ENCODE assay signal across 2 cellular contexts in the genomic region with DNA sequence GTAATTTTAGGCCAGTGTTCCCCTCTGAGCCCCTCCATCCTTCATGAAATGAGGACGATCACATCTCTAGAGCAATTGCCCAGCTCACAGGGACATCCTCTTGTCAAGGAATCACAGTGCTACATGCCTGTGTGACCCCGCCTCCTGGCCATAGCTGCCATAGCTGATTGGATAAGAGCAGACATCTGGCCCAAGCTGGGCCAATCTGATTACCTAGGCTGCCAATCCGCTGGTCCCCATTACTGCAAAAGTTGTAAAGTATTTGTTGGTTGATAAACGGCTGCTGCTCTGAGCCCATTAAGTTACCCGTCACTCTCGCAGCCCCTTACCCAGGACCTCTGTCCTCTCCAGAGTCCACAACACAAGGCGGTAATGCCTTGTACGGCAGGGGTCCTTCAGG.
TF ChIP-seq lines count a peak whose summit lies in the region.

No MANE protein-coding gene starts in this region.

TF ChIP-seq in HepG2, 621 proteins besides CTCF, POLR2A, EP300 and RAD21 (continues in another document):
- TF ChIP-seq, protein P1, sequence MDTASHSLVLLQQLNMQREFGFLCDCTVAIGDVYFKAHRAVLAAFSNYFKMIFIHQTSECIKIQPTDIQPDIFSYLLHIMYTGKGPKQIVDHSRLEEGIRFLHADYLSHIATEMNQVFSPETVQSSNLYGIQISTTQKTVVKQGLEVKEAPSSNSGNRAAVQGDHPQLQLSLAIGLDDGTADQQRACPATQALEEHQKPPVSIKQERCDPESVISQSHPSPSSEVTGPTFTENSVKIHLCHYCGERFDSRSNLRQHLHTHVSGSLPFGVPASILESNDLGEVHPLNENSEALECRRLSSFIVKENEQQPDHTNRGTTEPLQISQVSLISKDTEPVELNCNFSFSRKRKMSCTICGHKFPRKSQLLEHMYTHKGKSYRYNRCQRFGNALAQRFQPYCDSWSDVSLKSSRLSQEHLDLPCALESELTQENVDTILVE (CRISPR knock-in tag; IDR thresholded peaks at IDR 0.05) = no peak
- TF ChIP-seq, protein P2, sequence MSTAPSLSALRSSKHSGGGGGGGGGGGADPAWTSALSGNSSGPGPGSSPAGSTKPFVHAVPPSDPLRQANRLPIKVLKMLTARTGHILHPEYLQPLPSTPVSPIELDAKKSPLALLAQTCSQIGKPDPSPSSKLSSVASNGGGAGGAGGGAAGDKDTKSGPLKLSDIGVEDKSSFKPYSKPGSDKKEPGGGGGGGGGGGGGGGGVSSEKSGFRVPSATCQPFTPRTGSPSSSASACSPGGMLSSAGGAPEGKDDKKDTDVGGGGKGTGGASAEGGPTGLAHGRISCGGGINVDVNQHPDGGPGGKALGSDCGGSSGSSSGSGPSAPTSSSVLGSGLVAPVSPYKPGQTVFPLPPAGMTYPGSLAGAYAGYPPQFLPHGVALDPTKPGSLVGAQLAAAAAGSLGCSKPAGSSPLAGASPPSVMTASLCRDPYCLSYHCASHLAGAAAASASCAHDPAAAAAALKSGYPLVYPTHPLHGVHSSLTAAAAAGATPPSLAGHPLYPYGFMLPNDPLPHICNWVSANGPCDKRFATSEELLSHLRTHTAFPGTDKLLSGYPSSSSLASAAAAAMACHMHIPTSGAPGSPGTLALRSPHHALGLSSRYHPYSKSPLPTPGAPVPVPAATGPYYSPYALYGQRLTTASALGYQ (CRISPR knock-in tag; IDR thresholded peaks at IDR 0.05) = no peak
- TF ChIP-seq, protein P3, sequence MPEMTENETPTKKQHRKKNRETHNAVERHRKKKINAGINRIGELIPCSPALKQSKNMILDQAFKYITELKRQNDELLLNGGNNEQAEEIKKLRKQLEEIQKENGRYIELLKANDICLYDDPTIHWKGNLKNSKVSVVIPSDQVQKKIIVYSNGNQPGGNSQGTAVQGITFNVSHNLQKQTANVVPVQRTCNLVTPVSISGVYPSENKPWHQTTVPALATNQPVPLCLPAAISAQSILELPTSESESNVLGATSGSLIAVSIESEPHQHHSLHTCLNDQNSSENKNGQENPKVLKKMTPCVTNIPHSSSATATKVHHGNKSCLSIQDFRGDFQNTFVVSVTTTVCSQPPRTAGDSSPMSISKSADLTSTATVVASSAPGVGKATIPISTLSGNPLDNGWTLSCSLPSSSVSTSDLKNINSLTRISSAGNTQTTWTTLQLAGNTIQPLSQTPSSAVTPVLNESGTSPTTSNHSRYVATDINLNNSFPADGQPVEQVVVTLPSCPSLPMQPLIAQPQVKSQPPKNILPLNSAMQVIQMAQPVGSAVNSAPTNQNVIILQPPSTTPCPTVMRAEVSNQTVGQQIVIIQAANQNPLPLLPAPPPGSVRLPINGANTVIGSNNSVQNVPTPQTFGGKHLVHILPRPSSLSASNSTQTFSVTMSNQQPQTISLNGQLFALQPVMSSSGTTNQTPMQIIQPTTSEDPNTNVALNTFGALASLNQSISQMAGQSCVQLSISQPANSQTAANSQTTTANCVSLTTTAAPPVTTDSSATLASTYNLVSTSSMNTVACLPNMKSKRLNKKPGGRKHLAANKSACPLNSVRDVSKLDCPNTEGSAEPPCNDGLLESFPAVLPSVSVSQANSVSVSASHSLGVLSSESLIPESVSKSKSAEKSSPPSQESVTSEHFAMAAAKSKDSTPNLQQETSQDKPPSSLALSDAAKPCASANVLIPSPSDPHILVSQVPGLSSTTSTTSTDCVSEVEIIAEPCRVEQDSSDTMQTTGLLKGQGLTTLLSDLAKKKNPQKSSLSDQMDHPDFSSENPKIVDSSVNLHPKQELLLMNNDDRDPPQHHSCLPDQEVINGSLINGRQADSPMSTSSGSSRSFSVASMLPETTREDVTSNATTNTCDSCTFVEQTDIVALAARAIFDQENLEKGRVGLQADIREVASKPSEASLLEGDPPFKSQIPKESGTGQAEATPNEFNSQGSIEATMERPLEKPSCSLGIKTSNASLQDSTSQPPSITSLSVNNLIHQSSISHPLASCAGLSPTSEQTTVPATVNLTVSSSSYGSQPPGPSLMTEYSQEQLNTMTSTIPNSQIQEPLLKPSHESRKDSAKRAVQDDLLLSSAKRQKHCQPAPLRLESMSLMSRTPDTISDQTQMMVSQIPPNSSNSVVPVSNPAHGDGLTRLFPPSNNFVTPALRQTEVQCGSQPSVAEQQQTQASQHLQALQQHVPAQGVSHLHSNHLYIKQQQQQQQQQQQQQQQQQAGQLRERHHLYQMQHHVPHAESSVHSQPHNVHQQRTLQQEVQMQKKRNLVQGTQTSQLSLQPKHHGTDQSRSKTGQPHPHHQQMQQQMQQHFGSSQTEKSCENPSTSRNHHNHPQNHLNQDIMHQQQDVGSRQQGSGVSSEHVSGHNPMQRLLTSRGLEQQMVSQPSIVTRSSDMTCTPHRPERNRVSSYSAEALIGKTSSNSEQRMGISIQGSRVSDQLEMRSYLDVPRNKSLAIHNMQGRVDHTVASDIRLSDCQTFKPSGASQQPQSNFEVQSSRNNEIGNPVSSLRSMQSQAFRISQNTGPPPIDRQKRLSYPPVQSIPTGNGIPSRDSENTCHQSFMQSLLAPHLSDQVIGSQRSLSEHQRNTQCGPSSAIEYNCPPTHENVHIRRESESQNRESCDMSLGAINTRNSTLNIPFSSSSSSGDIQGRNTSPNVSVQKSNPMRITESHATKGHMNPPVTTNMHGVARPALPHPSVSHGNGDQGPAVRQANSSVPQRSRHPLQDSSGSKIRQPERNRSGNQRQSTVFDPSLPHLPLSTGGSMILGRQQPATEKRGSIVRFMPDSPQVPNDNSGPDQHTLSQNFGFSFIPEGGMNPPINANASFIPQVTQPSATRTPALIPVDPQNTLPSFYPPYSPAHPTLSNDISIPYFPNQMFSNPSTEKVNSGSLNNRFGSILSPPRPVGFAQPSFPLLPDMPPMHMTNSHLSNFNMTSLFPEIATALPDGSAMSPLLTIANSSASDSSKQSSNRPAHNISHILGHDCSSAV (CRISPR knock-in tag; IDR thresholded peaks at IDR 0.05; ENCODE audit: borderline replicate concordance) = no peak
- no peak for TF ChIP-seq ETV5 (CRISPR knock-in tag; IDR thresholded peaks at IDR 0.05; ENCODE audit: borderline replicate concordance)
- no peak for TF ChIP-seq SRSF1 (optimal IDR thresholded peaks at IDR 0.05; ENCODE audit: low read depth, low read length)
- no peak for TF ChIP-seq KDM3A (CRISPR knock-in tag; IDR thresholded peaks at IDR 0.05; ENCODE audit: low read depth)
- no peak for TF ChIP-seq MBNL3 (CRISPR knock-in tag; conservative IDR thresholded peaks at IDR 0.05)
- TF ChIP-seq, protein P4, sequence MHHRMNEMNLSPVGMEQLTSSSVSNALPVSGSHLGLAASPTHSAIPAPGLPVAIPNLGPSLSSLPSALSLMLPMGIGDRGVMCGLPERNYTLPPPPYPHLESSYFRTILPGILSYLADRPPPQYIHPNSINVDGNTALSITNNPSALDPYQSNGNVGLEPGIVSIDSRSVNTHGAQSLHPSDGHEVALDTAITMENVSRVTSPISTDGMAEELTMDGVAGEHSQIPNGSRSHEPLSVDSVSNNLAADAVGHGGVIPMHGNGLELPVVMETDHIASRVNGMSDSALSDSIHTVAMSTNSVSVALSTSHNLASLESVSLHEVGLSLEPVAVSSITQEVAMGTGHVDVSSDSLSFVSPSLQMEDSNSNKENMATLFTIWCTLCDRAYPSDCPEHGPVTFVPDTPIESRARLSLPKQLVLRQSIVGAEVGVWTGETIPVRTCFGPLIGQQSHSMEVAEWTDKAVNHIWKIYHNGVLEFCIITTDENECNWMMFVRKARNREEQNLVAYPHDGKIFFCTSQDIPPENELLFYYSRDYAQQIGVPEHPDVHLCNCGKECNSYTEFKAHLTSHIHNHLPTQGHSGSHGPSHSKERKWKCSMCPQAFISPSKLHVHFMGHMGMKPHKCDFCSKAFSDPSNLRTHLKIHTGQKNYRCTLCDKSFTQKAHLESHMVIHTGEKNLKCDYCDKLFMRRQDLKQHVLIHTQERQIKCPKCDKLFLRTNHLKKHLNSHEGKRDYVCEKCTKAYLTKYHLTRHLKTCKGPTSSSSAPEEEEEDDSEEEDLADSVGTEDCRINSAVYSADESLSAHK (CRISPR knock-in tag; IDR thresholded peaks at IDR 0.05; ENCODE audit: borderline replicate concordance) = no peak

TF ChIP-seq in K562, 482 proteins besides CTCF, POLR2A, EP300 and RAD21:
- TF ChIP-seq COPS2 (conservative IDR thresholded peaks at IDR 0.05) (no peak), MYBL2 (IDR thresholded peaks at IDR 0.05; ENCODE audit: low read depth) (no peak), MYBL2 (CRISPR knock-in tag; IDR thresholded peaks at IDR 0.05; ENCODE audit: borderline replicate concordance) (no peak), PRMT5 (CRISPR knock-in tag; IDR thresholded peaks at IDR 0.05) (no peak), CBFA2T3 (IDR thresholded peaks at IDR 0.05) (peak; percentile 41), NFYB (IDR thresholded peaks at IDR 0.05; ENCODE audit: extremely low read depth, insufficient read length) (peak; percentile 36), CBFA2T2 (conservative IDR thresholded peaks at IDR 0.05) (peak; percentile 30; the same call in 1 of the 2 replicates), CBX8 (IDR thresholded peaks at IDR 0.05; ENCODE audit: borderline replicate concordance, extremely low read depth, low read depth, low read length, poor library complexity, severe bottlenecking) (no peak), POU5F1 (IDR thresholded peaks at IDR 0.05; ENCODE audit: borderline replicate concordance, low read depth, low read length, partially characterized antibody) (no peak), FOS (IDR thresholded peaks at IDR 0.05; ENCODE audit: extremely low read depth, insufficient read length) (peak; percentile 24), STAG1 (CRISPR knock-in tag; IDR thresholded peaks at IDR 0.05; ENCODE audit: borderline replicate concordance) (0 out of 2 replicates have a peak, but pooled peaks have one; percentile 8)
- TF ChIP-seq, protein P5, sequence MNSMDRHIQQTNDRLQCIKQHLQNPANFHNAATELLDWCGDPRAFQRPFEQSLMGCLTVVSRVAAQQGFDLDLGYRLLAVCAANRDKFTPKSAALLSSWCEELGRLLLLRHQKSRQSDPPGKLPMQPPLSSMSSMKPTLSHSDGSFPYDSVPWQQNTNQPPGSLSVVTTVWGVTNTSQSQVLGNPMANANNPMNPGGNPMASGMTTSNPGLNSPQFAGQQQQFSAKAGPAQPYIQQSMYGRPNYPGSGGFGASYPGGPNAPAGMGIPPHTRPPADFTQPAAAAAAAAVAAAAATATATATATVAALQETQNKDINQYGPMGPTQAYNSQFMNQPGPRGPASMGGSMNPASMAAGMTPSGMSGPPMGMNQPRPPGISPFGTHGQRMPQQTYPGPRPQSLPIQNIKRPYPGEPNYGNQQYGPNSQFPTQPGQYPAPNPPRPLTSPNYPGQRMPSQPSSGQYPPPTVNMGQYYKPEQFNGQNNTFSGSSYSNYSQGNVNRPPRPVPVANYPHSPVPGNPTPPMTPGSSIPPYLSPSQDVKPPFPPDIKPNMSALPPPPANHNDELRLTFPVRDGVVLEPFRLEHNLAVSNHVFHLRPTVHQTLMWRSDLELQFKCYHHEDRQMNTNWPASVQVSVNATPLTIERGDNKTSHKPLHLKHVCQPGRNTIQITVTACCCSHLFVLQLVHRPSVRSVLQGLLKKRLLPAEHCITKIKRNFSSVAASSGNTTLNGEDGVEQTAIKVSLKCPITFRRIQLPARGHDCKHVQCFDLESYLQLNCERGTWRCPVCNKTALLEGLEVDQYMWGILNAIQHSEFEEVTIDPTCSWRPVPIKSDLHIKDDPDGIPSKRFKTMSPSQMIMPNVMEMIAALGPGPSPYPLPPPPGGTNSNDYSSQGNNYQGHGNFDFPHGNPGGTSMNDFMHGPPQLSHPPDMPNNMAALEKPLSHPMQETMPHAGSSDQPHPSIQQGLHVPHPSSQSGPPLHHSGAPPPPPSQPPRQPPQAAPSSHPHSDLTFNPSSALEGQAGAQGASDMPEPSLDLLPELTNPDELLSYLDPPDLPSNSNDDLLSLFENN (IDR thresholded peaks at IDR 0.05; ENCODE audit: low read depth in 2 of 2, low read length in 2 of 2) = no peak
- TF ChIP-seq, protein P6, sequence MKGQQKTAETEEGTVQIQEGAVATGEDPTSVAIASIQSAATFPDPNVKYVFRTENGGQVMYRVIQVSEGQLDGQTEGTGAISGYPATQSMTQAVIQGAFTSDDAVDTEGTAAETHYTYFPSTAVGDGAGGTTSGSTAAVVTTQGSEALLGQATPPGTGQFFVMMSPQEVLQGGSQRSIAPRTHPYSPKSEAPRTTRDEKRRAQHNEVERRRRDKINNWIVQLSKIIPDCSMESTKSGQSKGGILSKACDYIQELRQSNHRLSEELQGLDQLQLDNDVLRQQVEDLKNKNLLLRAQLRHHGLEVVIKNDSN (CRISPR knock-in tag; IDR thresholded peaks at IDR 0.05) = peak; percentile 38; the same call in 1 of the 2 replicates
- TF ChIP-seq, protein P7, sequence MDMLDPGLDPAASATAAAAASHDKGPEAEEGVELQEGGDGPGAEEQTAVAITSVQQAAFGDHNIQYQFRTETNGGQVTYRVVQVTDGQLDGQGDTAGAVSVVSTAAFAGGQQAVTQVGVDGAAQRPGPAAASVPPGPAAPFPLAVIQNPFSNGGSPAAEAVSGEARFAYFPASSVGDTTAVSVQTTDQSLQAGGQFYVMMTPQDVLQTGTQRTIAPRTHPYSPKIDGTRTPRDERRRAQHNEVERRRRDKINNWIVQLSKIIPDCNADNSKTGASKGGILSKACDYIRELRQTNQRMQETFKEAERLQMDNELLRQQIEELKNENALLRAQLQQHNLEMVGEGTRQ (CRISPR knock-in tag; IDR thresholded peaks at IDR 0.05) = peak; percentile 5; the same call in 1 of the 2 replicates
- TF ChIP-seq, protein P8, sequence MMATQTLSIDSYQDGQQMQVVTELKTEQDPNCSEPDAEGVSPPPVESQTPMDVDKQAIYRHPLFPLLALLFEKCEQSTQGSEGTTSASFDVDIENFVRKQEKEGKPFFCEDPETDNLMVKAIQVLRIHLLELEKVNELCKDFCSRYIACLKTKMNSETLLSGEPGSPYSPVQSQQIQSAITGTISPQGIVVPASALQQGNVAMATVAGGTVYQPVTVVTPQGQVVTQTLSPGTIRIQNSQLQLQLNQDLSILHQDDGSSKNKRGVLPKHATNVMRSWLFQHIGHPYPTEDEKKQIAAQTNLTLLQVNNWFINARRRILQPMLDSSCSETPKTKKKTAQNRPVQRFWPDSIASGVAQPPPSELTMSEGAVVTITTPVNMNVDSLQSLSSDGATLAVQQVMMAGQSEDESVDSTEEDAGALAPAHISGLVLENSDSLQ (IDR thresholded peaks at IDR 0.05) = peak; percentile 67; the same call in 1 of the 2 replicates
